8 cellular contexts compared by ENCODE assay signal in the genomic region with DNA sequence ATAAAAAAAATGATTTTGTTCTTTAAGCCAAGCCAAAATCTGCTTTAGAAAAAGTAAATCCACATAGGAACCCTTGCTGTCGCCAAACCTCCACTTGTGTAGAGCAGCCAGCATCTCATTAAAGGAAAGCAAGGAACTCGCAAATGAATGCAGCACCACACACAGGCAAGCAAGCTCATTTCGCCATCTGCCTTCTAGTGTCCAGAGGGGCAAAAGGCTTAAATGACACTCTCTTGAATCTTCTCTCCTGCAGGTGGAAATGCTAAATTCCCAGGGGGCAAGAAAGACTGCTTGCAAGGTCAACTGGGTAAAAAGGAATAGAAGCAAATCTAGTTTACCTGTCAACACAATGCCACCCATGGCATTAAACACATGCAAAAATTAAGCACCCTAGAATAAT. TPM values are rescaled to one million over a fixed set of nuclear protein-coding genes. Genes with fewer than 3 reads are reported as not detected.
DNase-seq lines count a peak whose midpoint lies in the region; ATAC-seq lines count a peak whose summit lies in the region.

No MANE protein-coding gene starts in this region.

- H3K4me3 Mint-ChIP-seq in activated naive CD4-positive, alpha-beta T cell treated with anti-CD3 and anti-CD28 coated beads for 36 hours = peak overlapping the region; percentile 53

- no peaks in the 10 kb centered on the region for H3K9me3 Mint-ChIP-seq in activated naive CD4-positive, alpha-beta T cell treated with anti-CD3 and anti-CD28 coated beads for 36 hours

- H3K4me1 Mint-ChIP-seq in activated naive CD4-positive, alpha-beta T cell treated with anti-CD3 and anti-CD28 coated beads for 36 hours (ENCODE audit: low read depth) = peaks cover 29% of the 10 kb centered on the region

- H3K27me3 Mint-ChIP-seq in activated naive CD4-positive, alpha-beta T cell treated with anti-CD3 and anti-CD28 coated beads for 36 hours (ENCODE audit: low read depth) = peaks cover 38% of the 10 kb centered on the region

- CTCF ChIA-PET in activated naive CD4-positive, alpha-beta T cell treated with anti-CD3 and anti-CD28 coated beads for 36 hours (lab: Charles Lee) = interaction anchor here (1.2 to 4.2 kb wide), 5 partner anchors 9 to 127 kb away, joined by 3 to 32 read pairs (median 6); no protein-coding TSS in a partner anchor

- peaks cover 3% of the 10 kb centered on the region for H3K36me3 Mint-ChIP-seq in activated naive CD4-positive, alpha-beta T cell treated with anti-CD3 and anti-CD28 coated beads for 36 hours (ENCODE audit: low read depth)

- ATAC-seq in HG03378 (IDR thresholded peaks at IDR 0.05; ENCODE audit: unreplicated experiment) (peak; percentile 39), GM21528 (IDR thresholded peaks at IDR 0.05; ENCODE audit: low FRiP score, unreplicated experiment) (no peak)

- intact Hi-C loops in activated naive CD4-positive, alpha-beta T cell treated with anti-CD3 and anti-CD28 coated beads for 36 hours (cut with micrococcal nuclease) = loop anchor here (1.0 to 5.0 kb wide), 2 partner anchors 28 to 348 kb away; no protein-coding TSS in a partner anchor

- peak; percentile 33 for DNase-seq in activated naive CD4-positive, alpha-beta T cell treated with anti-CD3 and anti-CD28 coated beads for 36 hours
- no peak for DNase-seq in activated naive CD4-positive, alpha-beta T cell (lab: John Stamatoyannopoulos, UW)
- DNase-seq in RPMI7951 (ENCODE audit: low read depth) (peak; percentile 60), globus pallidus (ENCODE audit: low spot score) (peak; percentile 60), epidermal melanocyte (ENCODE audit: insufficient read length, low spot score) (no peak), GM19240 (ENCODE audit: insufficient read length, low spot score) (no peak)

- no peak overlapping the region for H3K27ac Mint-ChIP-seq in activated naive CD4-positive, alpha-beta T cell treated with anti-CD3 and anti-CD28 coated beads for 36 hours

RNA-seq across cellular contexts. Expression of a gene that starts 2.4 kb away (rescaled TPM):
- total RNA-seq in activated naive CD4-positive, alpha-beta T cell treated with anti-CD3 and anti-CD28 coated beads for 36 hours = 1 to 10 TPM; 6.4 to 6.5 TPM
- 8.8 and 8.9 TPM in 2 replicates for total RNA-seq in RPMI7951 (2014; rRNA removed; shearing (Covaris generic))

Comparison
In these comparisons a context has a peak if more than half of its experiments do, and no peak if none do; other contexts are left out.
1. DNase-seq: peak in activated naive CD4-positive, alpha-beta T cell treated with anti-CD3 and anti-CD28 coated beads for 36 hours (single experiment), RPMI7951 (single experiment) and globus pallidus (single experiment); none in activated naive CD4-positive, alpha-beta T cell (0 of 4), epidermal melanocyte (single experiment) and GM19240 (single experiment).